In genomic region chr15:67184208-67184925, GRCh38 we compare ENCODE assay signal across 18 cellular contexts.
DNase-seq lines count a peak whose midpoint lies in the region; ATAC-seq and TF ChIP-seq lines count a peak whose summit lies in the region.
"Had no signal": no experiment of that assay in that cellular context is flagged by ENCODE, and none has a peak within 500 bp of the region (broad histone marks: within the 10 kb centered on the region; RNA-seq: fewer than 3 reads in every experiment).

No MANE protein-coding gene starts in this region.

- H2BK120ac ChIP-seq in neuronal stem cell (ENCODE audit: low read depth, low read length): no peak overlapping the region

- no peak overlapping the region for H3K4me2 ChIP-seq in neuronal stem cell (ENCODE audit: insufficient read depth, low read length, poor library complexity, severe bottlenecking)

- H3K27me3 ChIP-seq in right cardiac atrium (ENCODE audit: control insufficient read depth, insufficient read depth) (no peaks in the 10 kb centered on the region), ascending aorta (no peaks in the 10 kb centered on the region), neuronal stem cell (ENCODE audit: control insufficient read depth in 3 of 3, insufficient read depth in 3 of 3, low read depth in 1 of 3, low read length in 3 of 3) (no peaks in the 10 kb centered on the region), vagina (no peaks in the 10 kb centered on the region)
- H3K27me3 ChIP-seq: neutrophil had no signal

- no peaks in the 10 kb centered on the region for H3K27me3 Mint-ChIP-seq in activated naive CD8-positive, alpha-beta T cell treated with anti-CD3 and anti-CD28 coated beads, Interleukin-2, amount 50 U/mL, for 24 hours
- H3K27me3 Mint-ChIP-seq: central memory CD8-positive, alpha-beta T cell; stimulated activated naive CD8-positive, alpha-beta T cell treated with anti-CD3 and anti-CD28 coated beads, Interleukin-15, amount 100 ng/mL, for 72 hours had no signal

- no peaks in the 10 kb centered on the region for H3K9me3 Mint-ChIP-seq in activated naive CD8-positive, alpha-beta T cell treated with anti-CD3 and anti-CD28 coated beads, Interleukin-2, amount 50 U/mL, for 24 hours
- H3K9me3 Mint-ChIP-seq: central memory CD8-positive, alpha-beta T cell; stimulated activated naive CD8-positive, alpha-beta T cell treated with anti-CD3 and anti-CD28 coated beads, Interleukin-15, amount 100 ng/mL, for 72 hours had no signal

- WGBS in right cardiac atrium: 76% methylated on average over 18 of the region's 18 CpGs
- no CpG with 5 or more reads among the region's 18 CpGs for WGBS in neuronal stem cell (ENCODE audit: extremely low coverage in 2 of 2, insufficient read length in 2 of 2, insufficient replicate concordance in 1 of 2), 2 donors

- DNase-seq in right cardiac atrium (peak in 2 of 3 donors; percentile 64 to 69), left cardiac atrium (no peak), ascending aorta (ENCODE audit: low spot score in 2 of 2) (peak in 1 of 2 donors; percentile 62), neuronal stem cell (ENCODE audit: low spot score) (no peak), vagina (ENCODE audit: extremely low spot score in 2 of 2) (no peak)
- no peak for DNase-seq in activated naive CD8-positive, alpha-beta T cell treated with anti-CD3 and anti-CD28 coated beads, Interleukin-2, amount 50 U/mL, for 24 hours
- DNase-seq: effector memory CD4-positive, alpha-beta T cell; hippocampal formation; NCI-H1105; NCI-H2107; NCI-H526; SHP77; T-helper 1 cell had no signal

- no peak overlapping the region for H4K8ac ChIP-seq in neuronal stem cell (ENCODE audit: low read depth, low read length)

- no peak overlapping the region for H3K27ac Mint-ChIP-seq in activated naive CD8-positive, alpha-beta T cell treated with anti-CD3 and anti-CD28 coated beads, Interleukin-2, amount 50 U/mL, for 24 hours

- H3K18ac ChIP-seq in neuronal stem cell (ENCODE audit: low read length): peak overlapping the region; percentile 21

- peaks cover 5% of the 10 kb centered on the region for H3K36me3 Mint-ChIP-seq in activated naive CD8-positive, alpha-beta T cell treated with anti-CD3 and anti-CD28 coated beads, Interleukin-2, amount 50 U/mL, for 24 hours (ENCODE audit: low read depth)

- no peak overlapping the region for H3K14ac ChIP-seq in neuronal stem cell (ENCODE audit: low read length)

- no peak overlapping the region for H3K9ac ChIP-seq in neuronal stem cell (ENCODE audit: low read depth, low read length, poor library complexity)

- no peak overlapping the region for H4K91ac ChIP-seq in neuronal stem cell (ENCODE audit: low read depth, low read length, poor library complexity)

- no peak overlapping the region for H2AK5ac ChIP-seq in neuronal stem cell (ENCODE audit: low read depth, low read length)

- H3K4me3 Mint-ChIP-seq in activated naive CD8-positive, alpha-beta T cell treated with anti-CD3 and anti-CD28 coated beads, Interleukin-2, amount 50 U/mL, for 24 hours: no peak overlapping the region
- H3K4me3 Mint-ChIP-seq: central memory CD8-positive, alpha-beta T cell; stimulated activated naive CD8-positive, alpha-beta T cell treated with anti-CD3 and anti-CD28 coated beads, Interleukin-15, amount 100 ng/mL, for 72 hours had no signal

- H3K9me3 ChIP-seq in right cardiac atrium (ENCODE audit: control insufficient read depth, low read length) (no peaks in the 10 kb centered on the region), ascending aorta (no peaks in the 10 kb centered on the region), neuronal stem cell (replicated peaks in 1 of 2; ENCODE audit: control insufficient read depth in 2 of 2, insufficient read depth in 1 of 2, low read depth in 1 of 2, low read length in 2 of 2) (no peaks in the 10 kb centered on the region), vagina (no peaks in the 10 kb centered on the region)
- H3K9me3 ChIP-seq: neutrophil had no signal

- peaks cover 18% of the 10 kb centered on the region for H3K4me1 Mint-ChIP-seq in activated naive CD8-positive, alpha-beta T cell treated with anti-CD3 and anti-CD28 coated beads, Interleukin-2, amount 50 U/mL, for 24 hours

- H3K4ac ChIP-seq in neuronal stem cell (ENCODE audit: low read length): no peak overlapping the region

- H3K79me1 ChIP-seq in neuronal stem cell (ENCODE audit: low read depth, low read length): no peaks in the 10 kb centered on the region

- no peak for ATAC-seq in right cardiac atrium
- no peak for ATAC-seq in left cardiac atrium
- no peak for ATAC-seq in GM19463 (IDR thresholded peaks at IDR 0.05; ENCODE audit: unreplicated experiment)
- no peak for ATAC-seq in GM21447 (IDR thresholded peaks at IDR 0.05; ENCODE audit: unreplicated experiment)
- no peak for ATAC-seq in activated naive CD8-positive, alpha-beta T cell treated with anti-CD3 and anti-CD28 coated beads, Interleukin-2, amount 50 U/mL, for 24 hours
- ATAC-seq: stimulated activated naive CD8-positive, alpha-beta T cell treated with anti-CD3 and anti-CD28 coated beads, Interleukin-15, amount 100 ng/mL, for 72 hours had no signal

- H3K4me3 ChIP-seq in right cardiac atrium (ENCODE audit: low read length) (no peak overlapping the region), ascending aorta (no peak overlapping the region), neuronal stem cell (ENCODE audit: low read length in 2 of 2) (peak overlapping the region in 1 of 2 donors; percentile 29), vagina (no peak overlapping the region)

- intact Hi-C loops in right cardiac atrium (cut with DNase I): no loop called here
- intact Hi-C loops in left cardiac atrium (cut with DNase I): loop anchor here in 1 of 2 donors (10.0 kb wide), 1 partner anchor 120 kb away; the partner anchor contains the start of gene SMAD3
- intact Hi-C loops in ascending aorta (cut with DNase I): no loop called here
- intact Hi-C loops in vagina (cut with DNase I): loop anchor here (10.0 kb wide), 1 partner anchor 60 kb away; no protein-coding TSS in a partner anchor

- H2BK12ac ChIP-seq in neuronal stem cell (ENCODE audit: low read length): no peak overlapping the region

- no peak for TF ChIP-seq POLR2A in vagina (IDR thresholded peaks at IDR 0.05)

- no peak for TF ChIP-seq CTCF in ascending aorta (IDR thresholded peaks at IDR 0.05)
- no peak for TF ChIP-seq CTCF in vagina (IDR thresholded peaks at IDR 0.05)

- H3K36me3 ChIP-seq in ascending aorta (peaks cover 9 to 33% of the 10 kb centered on the region in 2 donors), neuronal stem cell (replicated peaks in 1 of 2; ENCODE audit: control insufficient read depth in 2 of 2, insufficient read depth in 2 of 2, low read length in 2 of 2) (peaks cover 28 to 95% of the 10 kb centered on the region in 2 donors), vagina (peaks cover 0 to 18% of the 10 kb centered on the region in 2 donors)

- H3K27ac ChIP-seq in right cardiac atrium (ENCODE audit: low read length): no peak overlapping the region
- peak overlapping the region; percentile 37 to 43 for H3K27ac ChIP-seq in ascending aorta
- no peak overlapping the region for H3K27ac ChIP-seq in neuronal stem cell (replicated peaks; ENCODE audit: low read length)
- peak overlapping the region; percentile 71 for H3K27ac ChIP-seq in vagina
- H3K27ac ChIP-seq: neutrophil had no signal

- no peak overlapping the region for H2AFZ ChIP-seq in neuronal stem cell (ENCODE audit: low read length)

- H3K4me1 ChIP-seq in right cardiac atrium (ENCODE audit: control insufficient read depth, insufficient read depth, low read length): peaks cover 30% of the 10 kb centered on the region
- peaks cover 24 to 32% of the 10 kb centered on the region in 2 donors for H3K4me1 ChIP-seq in ascending aorta
- no peaks in the 10 kb centered on the region for H3K4me1 ChIP-seq in neuronal stem cell (ENCODE audit: control insufficient read depth in 2 of 2, insufficient read depth in 1 of 2, low read depth in 1 of 2, low read length in 2 of 2)
- H3K4me1 ChIP-seq in vagina: peaks cover 67% of the 10 kb centered on the region

- no peak overlapping the region for H2BK15ac ChIP-seq in neuronal stem cell (ENCODE audit: low read length)

- no peak overlapping the region for H3K23ac ChIP-seq in neuronal stem cell (ENCODE audit: low read depth, low read length, poor library complexity)

- H2BK5ac ChIP-seq in neuronal stem cell (ENCODE audit: low read length): no peak overlapping the region

Comparison
In these comparisons a context has a peak if more than half of its experiments do, and no peak if none do; other contexts are left out.
1. DNase-seq: peak in right cardiac atrium (2 of 3); none in left cardiac atrium (single experiment), neuronal stem cell (single experiment), vagina (0 of 2) and activated naive CD8-positive, alpha-beta T cell treated with anti-CD3 and anti-CD28 coated beads, Interleukin-2, amount 50 U/mL, for 24 hours (single experiment).
2. H3K27ac ChIP-seq: peak in ascending aorta (2 of 2) and vagina (single experiment); none in right cardiac atrium (single experiment) and neuronal stem cell (single experiment).